In genomic region chr3:184198509-184198908, GRCh38 we compare ENCODE assay signal across 32 cellular contexts. TPM values are rescaled to one million over a fixed set of nuclear protein-coding genes. Genes with fewer than 3 reads are reported as not detected.
"Had no signal": no experiment of that assay in that cellular context is flagged by ENCODE, and none has a peak within 500 bp of the region (broad histone marks: within the 10 kb centered on the region; RNA-seq: fewer than 3 reads in every experiment).

No MANE protein-coding gene starts in this region.

- H3K4me3 Mint-ChIP-seq: activated CD4-positive, alpha-beta T cell treated with anti-CD3 and anti-CD28 coated beads, Interleukin-2, amount 10 ng/mL, durations not matched to agents 24 days and 14 days; activated CD8-positive, alpha-beta T cell treated with anti-CD3 and anti-CD28 coated beads, Interleukin-2, amount 10 ng/mL, durations not matched to agents 7 days and 5 days; activated naive CD4-positive, alpha-beta T cell treated with anti-CD3 and anti-CD28 coated beads, Interleukin-2, amount 50 U/mL, for 24 hours; activated naive CD8-positive, alpha-beta T cell treated with anti-CD3 and anti-CD28 coated beads, Interleukin-2, amount 10 ng/mL, durations not matched to agents 7 days and 5 days; activated T-cell treated with anti-CD3 and anti-CD28 coated beads, Interleukin-2, amount 50 U/mL, for 24 hours; T-cell; T-helper 17 cell had no signal

- H3K9me3 Mint-ChIP-seq: activated CD4-positive, alpha-beta T cell treated with anti-CD3 and anti-CD28 coated beads, Interleukin-2, amount 10 ng/mL, durations not matched to agents 24 days and 14 days; activated naive CD4-positive, alpha-beta T cell treated with anti-CD3 and anti-CD28 coated beads, Interleukin-2, amount 50 U/mL, for 24 hours; activated naive CD8-positive, alpha-beta T cell treated with anti-CD3 and anti-CD28 coated beads, Interleukin-2, amount 10 ng/mL, durations not matched to agents 7 days and 5 days; activated T-cell treated with anti-CD3 and anti-CD28 coated beads, Interleukin-2, amount 50 U/mL, for 24 hours; activated T-helper 2 cell treated with anti-CD3 and anti-CD28 coated beads, Interferon-gamma antibody, Interleukin-2, Interleukin-4, amounts not matched to agents 10 μg/mL and 5 μg/mL and 100 μg/mL, durations not matched to agents 14 hours and 24 hours and 36 hours; T-cell had no signal

- H3K27ac ChIP-seq: body of pancreas, breast epithelium, Peyer's patch, VCaP had no signal

- ATAC-seq: activated CD8-positive, alpha-beta T cell treated with anti-CD3 and anti-CD28 coated beads, Interleukin-2, amount 10 ng/mL, durations not matched to agents 7 days and 5 days; body of pancreas; SK-N-SH treated with all-trans-retinoic acid at 6 μM for 48 hours; T-cell; T-helper 17 cell had no signal

- DNase-seq: activated CD4-positive, alpha-beta T cell treated with anti-CD3 and anti-CD28 coated beads, Interleukin-2, amount 10 ng/mL, durations not matched to agents 24 days and 14 days; activated CD4-positive, alpha-beta T cell treated with anti-CD3 and anti-CD28 coated beads, Interleukin-2, amount 50 U/mL, for 4 hours; activated CD8-positive, alpha-beta T cell treated with anti-CD3 and anti-CD28 coated beads, Interleukin-2, amount 10 ng/mL, durations not matched to agents 7 days and 5 days; activated gamma-delta T cell; activated naive CD4-positive, alpha-beta T cell treated with Interleukin-2 at 50 U/mL for 16 hours; activated naive CD8-positive, alpha-beta T cell treated with anti-CD3 and anti-CD28 coated beads, Interleukin-2, amount 10 ng/mL, durations not matched to agents 7 days and 5 days; activated T-cell treated with anti-CD3 and anti-CD28 coated beads, Interleukin-2, amount 50 U/mL, for 24 hours; body of pancreas; Kasumi-1; KG1; MG63; NCI-H1048; NCI-H1105 treated with DMSO at 0.1 percent for 48 hours; NCI-H1436 treated with DMSO at 0.1 percent for 48 hours; NCI-H1694 treated with DMSO at 0.1 percent for 48 hours; NCI-H2029; NCI-H2171; NCI-H510A; NCI-H526 treated with DMSO at 0.1 percent for 48 hours; NCI-H774; Peyer's patch; RPMI8226; SHP77 treated with DMSO at 0.1 percent for 48 hours; T-cell; T-helper 17 cell had no signal

- H3K9me3 ChIP-seq: body of pancreas, breast epithelium, MG63, Peyer's patch had no signal

- H3K4me1 ChIP-seq: breast epithelium, Peyer's patch had no signal

- H3K27me3 Mint-ChIP-seq: activated CD4-positive, alpha-beta T cell treated with anti-CD3 and anti-CD28 coated beads, Interleukin-2, amount 10 ng/mL, durations not matched to agents 24 days and 14 days; activated naive CD4-positive, alpha-beta T cell treated with anti-CD3 and anti-CD28 coated beads, Interleukin-2, amount 50 U/mL, for 24 hours; activated naive CD8-positive, alpha-beta T cell treated with anti-CD3 and anti-CD28 coated beads, Interleukin-2, amount 10 ng/mL, durations not matched to agents 7 days and 5 days; activated T-cell treated with anti-CD3 and anti-CD28 coated beads, Interleukin-2, amount 50 U/mL, for 24 hours; T-cell; T-helper 17 cell had no signal

- H3K27me3 ChIP-seq: body of pancreas, breast epithelium, MG63, Peyer's patch had no signal

- H3K4me1 Mint-ChIP-seq: activated CD4-positive, alpha-beta T cell treated with anti-CD3 and anti-CD28 coated beads, Interleukin-2, amount 10 ng/mL, durations not matched to agents 24 days and 14 days; activated naive CD4-positive, alpha-beta T cell treated with anti-CD3 and anti-CD28 coated beads, Interleukin-2, amount 50 U/mL, for 24 hours; activated naive CD8-positive, alpha-beta T cell treated with anti-CD3 and anti-CD28 coated beads, Interleukin-2, amount 10 ng/mL, durations not matched to agents 7 days and 5 days; T-cell had no signal

- H3K27ac Mint-ChIP-seq: activated CD4-positive, alpha-beta T cell treated with anti-CD3 and anti-CD28 coated beads, Interleukin-2, amount 10 ng/mL, durations not matched to agents 24 days and 14 days; activated CD8-positive, alpha-beta T cell treated with anti-CD3 and anti-CD28 coated beads, Interleukin-2, amount 10 ng/mL, durations not matched to agents 7 days and 5 days; activated naive CD4-positive, alpha-beta T cell treated with anti-CD3 and anti-CD28 coated beads, Interleukin-2, amount 50 U/mL, for 24 hours; activated naive CD8-positive, alpha-beta T cell treated with anti-CD3 and anti-CD28 coated beads, Interleukin-2, amount 10 ng/mL, durations not matched to agents 7 days and 5 days; activated T-cell treated with anti-CD3 and anti-CD28 coated beads, Interleukin-2, amount 50 U/mL, for 24 hours; activated T-helper 2 cell treated with anti-CD3 and anti-CD28 coated beads, Interferon-gamma antibody, Interleukin-2, Interleukin-4, amounts not matched to agents 10 μg/mL and 5 μg/mL and 100 μg/mL, durations not matched to agents 14 hours and 24 hours and 36 hours; T-cell; T-helper 17 cell had no signal

- H3K4me3 ChIP-seq: body of pancreas, breast epithelium, MG63, Peyer's patch had no signal

RNA-seq across cellular contexts. Expression of gene VWA5B2, which starts 30.9 kb away (rescaled TPM):
- total RNA-seq: activated CD4-positive, alpha-beta T cell treated with anti-CD3 and anti-CD28 coated beads, Interleukin-2, amount 10 ng/mL, durations not matched to agents 24 days and 14 days; activated CD8-positive, alpha-beta T cell treated with anti-CD3 and anti-CD28 coated beads, Interleukin-2, amount 10 ng/mL, durations not matched to agents 7 days and 5 days; cardiac septum; SK-MEL-5; T-helper 17 cell had no signal
